24 cellular contexts compared by ENCODE assay signal in the genomic region with DNA sequence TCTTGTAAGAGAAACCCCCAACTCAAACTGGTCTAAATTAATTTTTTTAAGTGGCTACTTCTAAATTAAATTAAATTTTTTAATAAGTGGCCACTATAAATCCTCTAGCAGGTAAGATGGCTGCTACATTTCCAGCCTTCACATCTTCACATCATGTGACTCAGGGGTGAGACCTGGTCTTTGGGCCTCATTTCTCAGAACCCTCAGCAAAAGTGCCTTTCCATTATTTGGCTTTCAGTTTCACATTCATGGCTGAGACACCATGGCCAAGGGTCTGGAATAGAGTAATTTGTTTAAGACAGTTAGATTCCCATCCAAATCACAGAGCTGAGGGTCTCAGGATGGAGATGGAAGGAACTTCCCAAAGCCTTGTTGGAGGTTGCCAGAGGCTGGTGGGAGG. TPM values are rescaled to one million over a fixed set of nuclear protein-coding genes. Genes with fewer than 3 reads are reported as not detected.
DNase-seq lines count a peak whose midpoint lies in the region; ATAC-seq, FAIRE-seq and TF ChIP-seq lines count a peak whose summit lies in the region.
"Had no signal": no experiment of that assay in that cellular context is flagged by ENCODE, and none has a peak within 500 bp of the region (broad histone marks: within the 10 kb centered on the region; RNA-seq: fewer than 3 reads in every experiment).

No MANE protein-coding gene starts in this region.

- no peaks in the 10 kb centered on the region for H3K27me3 ChIP-seq in esophagus muscularis mucosa
- no peaks in the 10 kb centered on the region for H3K27me3 ChIP-seq in stomach
- H3K27me3 ChIP-seq: ovary had no signal

- peaks cover 0 to 3% of the 10 kb centered on the region in 2 donors for H3K36me3 Mint-ChIP-seq in activated T-cell treated with anti-CD3 and anti-CD28 coated beads, Interleukin-2, amount 50 U/mL, for 72 hours (ENCODE audit: insufficient read depth in 2 of 2)
- H3K36me3 Mint-ChIP-seq in T-helper 1 cell treated with Interleukin-12 subunit alpha and Interleukin-12 subunit beta and Interleukin-4 antibody, amounts not matched to agents 30 μg/mL and 1 μg/mL, for 36 hours (ENCODE audit: low read depth), result no peaks in the 10 kb centered on the region
- H3K36me3 Mint-ChIP-seq: natural killer cell had no signal

- H3K4me3 Mint-ChIP-seq in activated T-cell treated with anti-CD3 and anti-CD28 coated beads, Interleukin-2, amount 50 U/mL, for 72 hours, result peak overlapping the region in 1 of 2 donors; percentile 69
- no peak overlapping the region for H3K4me3 Mint-ChIP-seq in T-helper 1 cell treated with Interleukin-12 subunit alpha and Interleukin-12 subunit beta and Interleukin-4 antibody, amounts not matched to agents 30 μg/mL and 1 μg/mL, for 36 hours
- H3K4me3 Mint-ChIP-seq: natural killer cell had no signal

- H3K27ac Mint-ChIP-seq in activated T-cell treated with anti-CD3 and anti-CD28 coated beads, Interleukin-2, amount 50 U/mL, for 72 hours, result peak overlapping the region; percentile 0
- peak overlapping the region; percentile 4 for H3K27ac Mint-ChIP-seq in T-helper 1 cell treated with Interleukin-12 subunit alpha and Interleukin-12 subunit beta and Interleukin-4 antibody, amounts not matched to agents 30 μg/mL and 1 μg/mL, for 36 hours
- H3K27ac Mint-ChIP-seq: natural killer cell had no signal

- H3K27ac ChIP-seq in esophagus muscularis mucosa (replicated peaks in 1 of 4), result no peak overlapping the region
- H3K27ac ChIP-seq in stomach, result no peak overlapping the region
- H3K27ac ChIP-seq: ovary had no signal

- H3K4me1 ChIP-seq in esophagus muscularis mucosa, result no peaks in the 10 kb centered on the region
- H3K4me1 ChIP-seq in stomach, result peaks cover 0 to 7% (median 0%) of the 10 kb centered on the region in 4 donors

- intact Hi-C loops in esophagus muscularis mucosa (cut with DNase I) (no loop called here), stomach (cut with DNase I; ENCODE audit: low total_unique reads) (loop anchor here (10.0 kb wide), 1 partner anchor 183 kb away; no protein-coding TSS in a partner anchor)

- DNase-seq in activated T-cell treated with anti-CD3 and anti-CD28 coated beads, Interleukin-2, amount 50 U/mL, for 72 hours, result no peak
- no peak for DNase-seq in activated T-cell treated with anti-CD3 and anti-CD28 coated beads, Interleukin-2, amount 50 U/mL, for 48 hours
- DNase-seq in H54 (ENCODE audit: insufficient read length, low spot score) (no peak), esophagus muscularis mucosa (ENCODE audit: extremely low spot score) (peak; percentile 70), stomach (no peak)
- DNase-seq: aorta; central memory CD4-positive, alpha-beta T cell; dermis blood vessel endothelial cell; islet precursor cell; MG63; natural killer cell; NCI-H1417 treated with DMSO at 0.1 percent for 48 hours; NCI-H510A treated with DMSO at 0.1 percent for 48 hours; NK-92 treated with Interleukin-12 subunit alpha and Interleukin-12 subunit beta, amount 100 ng/mL, for 24 hours; ovary; SHP77; small intestine; SW 1271; trophoblast cell had no signal

- no peak for TF ChIP-seq EP300 in esophagus muscularis mucosa (IDR thresholded peaks at IDR 0.05)
- TF ChIP-seq EP300 in stomach (IDR thresholded peaks at IDR 0.05), result no peak

- peaks cover 42% of the 10 kb centered on the region for H3K4me1 Mint-ChIP-seq in activated T-cell treated with anti-CD3 and anti-CD28 coated beads, Interleukin-2, amount 50 U/mL, for 72 hours (ENCODE audit: low read depth)
- peaks cover 3% of the 10 kb centered on the region for H3K4me1 Mint-ChIP-seq in T-helper 1 cell treated with Interleukin-12 subunit alpha and Interleukin-12 subunit beta and Interleukin-4 antibody, amounts not matched to agents 30 μg/mL and 1 μg/mL, for 36 hours (ENCODE audit: low read depth)
- H3K4me1 Mint-ChIP-seq: natural killer cell had no signal

- H3K9me3 ChIP-seq in esophagus muscularis mucosa (no peaks in the 10 kb centered on the region), stomach (no peaks in the 10 kb centered on the region)
- H3K9me3 ChIP-seq: MG63, ovary had no signal

- TF ChIP-seq CTCF in esophagus muscularis mucosa (IDR thresholded peaks at IDR 0.05) (no peak), stomach (IDR thresholded peaks at IDR 0.05) (no peak)

- H3K9me3 Mint-ChIP-seq in activated T-cell treated with anti-CD3 and anti-CD28 coated beads, Interleukin-2, amount 50 U/mL, for 72 hours, result peaks cover 0 to 3% of the 10 kb centered on the region in 2 donors
- no peaks in the 10 kb centered on the region for H3K9me3 Mint-ChIP-seq in T-helper 1 cell treated with Interleukin-12 subunit alpha and Interleukin-12 subunit beta and Interleukin-4 antibody, amounts not matched to agents 30 μg/mL and 1 μg/mL, for 36 hours
- H3K9me3 Mint-ChIP-seq: natural killer cell had no signal

- H3K4me3 ChIP-seq in esophagus muscularis mucosa, result no peak overlapping the region
- H3K4me3 ChIP-seq in stomach, result no peak overlapping the region
- H3K4me3 ChIP-seq: MG63, ovary had no signal

- ATAC-seq in activated T-cell treated with anti-CD3 and anti-CD28 coated beads, Interleukin-2, amount 50 U/mL, for 72 hours (replicated peaks in 1 of 2), result peak; percentile 43 to 66
- ATAC-seq in GM21528 (IDR thresholded peaks at IDR 0.05; ENCODE audit: low FRiP score, unreplicated experiment) (no peak), GM18502 (IDR thresholded peaks at IDR 0.05; ENCODE audit: poor library complexity, unreplicated experiment) (no peak)
- ATAC-seq: natural killer cell had no signal

- FAIRE-seq in H54 (lab: Jason Lieb, UNC), result peak; percentile 15
- FAIRE-seq: small intestine had no signal

- TF ChIP-seq POLR2A in H54 (IDR thresholded peaks at IDR 0.05; ENCODE audit: low read depth, low read length) (no peak), esophagus muscularis mucosa (IDR thresholded peaks at IDR 0.05; ENCODE audit: low read depth) (no peak), stomach (IDR thresholded peaks at IDR 0.05) (no peak)

- H3K27me3 Mint-ChIP-seq in activated T-cell treated with anti-CD3 and anti-CD28 coated beads, Interleukin-2, amount 50 U/mL, for 72 hours (ENCODE audit: low read depth), result no peaks in the 10 kb centered on the region
- H3K27me3 Mint-ChIP-seq in T-helper 1 cell treated with Interleukin-12 subunit alpha and Interleukin-12 subunit beta and Interleukin-4 antibody, amounts not matched to agents 30 μg/mL and 1 μg/mL, for 36 hours (ENCODE audit: low read depth), result no peaks in the 10 kb centered on the region

- H3K36me3 ChIP-seq in esophagus muscularis mucosa (no peaks in the 10 kb centered on the region), stomach (no peaks in the 10 kb centered on the region)
- H3K36me3 ChIP-seq: MG63, ovary had no signal

RNA-seq across cellular contexts. Expression of a gene that starts 47.5 kb away (rescaled TPM):
- 1 to 10 TPM in 1 of 2 donors, under 1 TPM in 1; 0.49 to 2.3 TPM for total RNA-seq in activated T-cell treated with anti-CD3 and anti-CD28 coated beads, Interleukin-2, amount 50 U/mL, for 72 hours
- total RNA-seq in esophagus muscularis mucosa (1 to 10 TPM in 1 of 4 donors, under 1 TPM in 3; under 0.01 to 1.5 (median 0.47) TPM), stomach (under 1 TPM in 1 of 5 donors, not detected in 4; 0.73 TPM)
- polyA plus RNA-seq in stomach, result under 1 TPM in 2 of 3 donors, not detected in 1; 0.06 to 0.08 TPM
- total RNA-seq: dermis blood vessel endothelial cell, glomerular endothelial cell had no signal
- polyA plus RNA-seq: liver had no signal

Comparison
In these comparisons a context has a peak if more than half of its experiments do, and no peak if none do; other contexts are left out.
1. ATAC-seq: peak in activated T-cell treated with anti-CD3 and anti-CD28 coated beads, Interleukin-2, amount 50 U/mL, for 72 hours (2 of 2); none in GM21528 (single experiment) and GM18502 (single experiment).